8 cellular contexts compared by ENCODE assay signal in the genomic region with DNA sequence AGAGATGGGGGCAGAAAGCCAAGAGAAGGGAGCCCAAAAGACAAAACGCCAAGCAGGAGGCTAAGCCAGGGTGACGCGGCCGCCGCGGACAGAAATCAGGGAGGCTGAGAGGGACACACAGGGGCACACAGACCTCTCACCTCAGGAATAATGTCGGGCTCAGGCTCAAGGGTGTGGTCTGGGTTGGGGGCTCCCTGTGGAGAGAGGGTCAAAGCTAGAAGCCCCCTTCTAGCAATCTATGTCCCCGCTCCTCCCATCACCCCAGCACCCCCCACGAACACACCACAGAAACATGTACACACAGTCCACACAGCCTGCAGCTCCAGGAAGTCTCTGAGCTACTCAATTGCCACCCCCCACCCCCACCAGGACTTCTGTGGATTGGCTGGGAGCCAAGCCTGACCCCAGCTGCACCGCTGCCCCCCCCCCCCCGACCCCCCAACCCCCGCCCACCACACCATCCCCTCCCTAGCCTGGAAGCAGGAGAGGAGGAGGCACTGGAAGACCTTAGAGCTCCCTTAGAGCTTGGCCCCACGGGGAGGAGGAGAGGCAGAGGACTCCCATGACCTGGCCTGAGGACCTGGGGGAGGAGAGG. TPM values are rescaled to one million over a fixed set of nuclear protein-coding genes. Genes with fewer than 3 reads are reported as not detected.
DNase-seq lines count a peak whose midpoint lies in the region; ATAC-seq and TF ChIP-seq lines count a peak whose summit lies in the region.

No MANE protein-coding gene starts in this region.

- no peak overlapping the region for H3K4me3 Mint-ChIP-seq in progenitor cell of endocrine pancreas (ENCODE audit: low read depth)

- H3K9me3 ChIP-seq in ES-I3 (ENCODE audit: control insufficient read depth, insufficient read depth, low read length) (no peaks in the 10 kb centered on the region), SK-N-MC (ENCODE audit: low read depth, low read length) (no peaks in the 10 kb centered on the region), esophagus muscularis mucosa (no peaks in the 10 kb centered on the region)

- H3K36me3 ChIP-seq in ES-I3 (ENCODE audit: insufficient read depth, low read length), result no peaks in the 10 kb centered on the region
- no peaks in the 10 kb centered on the region for H3K36me3 ChIP-seq in SK-N-MC (ENCODE audit: insufficient read depth, low read length)
- no peaks in the 10 kb centered on the region for H3K36me3 ChIP-seq in esophagus muscularis mucosa

- H3K4me1 ChIP-seq in ES-I3 (ENCODE audit: insufficient read depth, low read length) (peaks cover 58% of the 10 kb centered on the region), esophagus muscularis mucosa (peaks cover 98 to 100% (median 100%) of the 10 kb centered on the region in 4 donors)

- no peak for DNase-seq in SK-N-MC (ENCODE audit: low read depth, low spot score)
- no peak for DNase-seq in esophagus muscularis mucosa (ENCODE audit: extremely low spot score)
- DNase-seq in progenitor cell of endocrine pancreas (ENCODE audit: low spot score, unreplicated experiment), result no peak
- no peak for DNase-seq in medulla oblongata (ENCODE audit: extremely low spot score)
- no peak for DNase-seq in putamen (ENCODE audit: low spot score)

- TF ChIP-seq CTCF in esophagus muscularis mucosa (IDR thresholded peaks at IDR 0.05) (no peak), progenitor cell of endocrine pancreas (IDR thresholded peaks at IDR 0.05; ENCODE audit: unreplicated experiment) (no peak)

- TF ChIP-seq POLR2A in esophagus muscularis mucosa (IDR thresholded peaks at IDR 0.05; ENCODE audit: low read depth), result peak; percentile 8

- intact Hi-C loops in esophagus muscularis mucosa (cut with DNase I), result no loop called here

- peaks cover 67% of the 10 kb centered on the region for H3K4me1 Mint-ChIP-seq in progenitor cell of endocrine pancreas (ENCODE audit: low read depth)

- no peaks in the 10 kb centered on the region for H3K27me3 Mint-ChIP-seq in progenitor cell of endocrine pancreas

- no peaks in the 10 kb centered on the region for H3K27me3 ChIP-seq in esophagus muscularis mucosa

- H3K4me3 ChIP-seq in SK-N-MC (peak overlapping the region; percentile 71), esophagus muscularis mucosa (peak overlapping the region; percentile 93 to 97 (median 94))

- 9% methylated on average over 8 of the region's 13 CpGs for WGBS in esophagus muscularis mucosa

- H3K27ac ChIP-seq in SK-N-MC (peak overlapping the region; percentile 85), esophagus muscularis mucosa (replicated peaks in 1 of 4) (peak overlapping the region; percentile 90 to 98 (median 96))

- TF ChIP-seq EP300 in esophagus muscularis mucosa (IDR thresholded peaks at IDR 0.05), result no peak

- no peaks in the 10 kb centered on the region for H3K36me3 Mint-ChIP-seq in progenitor cell of endocrine pancreas (ENCODE audit: insufficient read depth)

- peak overlapping the region; percentile 91 for H3K27ac Mint-ChIP-seq in progenitor cell of endocrine pancreas

- no peaks in the 10 kb centered on the region for H3K9me3 Mint-ChIP-seq in progenitor cell of endocrine pancreas (ENCODE audit: low read depth)

- H3K9ac ChIP-seq in ES-I3 (ENCODE audit: low read depth, low read length) (peak overlapping the region; percentile 41), SK-N-MC (ENCODE audit: insufficient read length) (peak overlapping the region; percentile 51)

- ATAC-seq in GM19467 (IDR thresholded peaks at IDR 0.05; ENCODE audit: unreplicated experiment), result no peak
- no peak for ATAC-seq in GM18519 (IDR thresholded peaks at IDR 0.05; ENCODE audit: low FRiP score, unreplicated experiment)

RNA-seq across cellular contexts. Expression of a gene that starts 6.9 kb away (rescaled TPM):
- total RNA-seq in esophagus muscularis mucosa, result 10 to 100 TPM; 19.1 to 66.2 (median 42.7) TPM
- total RNA-seq in progenitor cell of endocrine pancreas, result 26.4 and 30.3 TPM in 2 replicates

RNA-seq across cellular contexts. Expression of a gene that starts 35.1 kb away (rescaled TPM):
- under 1 TPM in 1 of 4 donors, not detected in 3; 0.17 TPM for total RNA-seq in esophagus muscularis mucosa
- not detected in 2 replicates for total RNA-seq in progenitor cell of endocrine pancreas

RNA-seq across cellular contexts. Expression of a gene that starts 37.3 kb away (rescaled TPM):
- total RNA-seq in esophagus muscularis mucosa, result not detected
- 0.41 TPM in 1 of 2 replicates, not detected in the other for total RNA-seq in progenitor cell of endocrine pancreas

RNA-seq across cellular contexts. Expression of a gene that starts 52.8 kb away (rescaled TPM):
- total RNA-seq in esophagus muscularis mucosa, result not detected
- not detected in 2 replicates for total RNA-seq in progenitor cell of endocrine pancreas
